18 cellular contexts compared by ENCODE assay signal in genomic region chr10:3127921-3128320, GRCh38. TPM values are rescaled to one million over a fixed set of nuclear protein-coding genes. Genes with fewer than 3 reads are reported as not detected.
DNase-seq lines count a peak whose midpoint lies in the region; ATAC-seq and TF ChIP-seq lines count a peak whose summit lies in the region.
"Had no signal": no experiment of that assay in that cellular context is flagged by ENCODE, and none has a peak within 500 bp of the region (broad histone marks: within the 10 kb centered on the region; RNA-seq: fewer than 3 reads in every experiment).

No MANE protein-coding gene starts in this region.

- no peak overlapping the region for H3K4me2 ChIP-seq in trophoblast cell (ENCODE audit: low read length)

- H3K36me3 Mint-ChIP-seq in endothelial cell (ENCODE audit: low read depth, unreplicated experiment) (peaks cover 22% of the 10 kb centered on the region), progenitor cell of endocrine pancreas (ENCODE audit: insufficient read depth) (peaks cover 9% of the 10 kb centered on the region)

- H3K18ac ChIP-seq in trophoblast cell (ENCODE audit: low read length) = no peak overlapping the region

- no peak overlapping the region for H3K23ac ChIP-seq in trophoblast cell (ENCODE audit: low read length)

- no peak overlapping the region for H2BK12ac ChIP-seq in trophoblast cell (ENCODE audit: low read length)

- no peak for ATAC-seq in right cardiac atrium

- peak overlapping the region; percentile 30 for H3K27ac Mint-ChIP-seq in endothelial cell (ENCODE audit: unreplicated experiment)
- H3K27ac Mint-ChIP-seq in progenitor cell of endocrine pancreas = no peak overlapping the region

- no peak overlapping the region for H2AK5ac ChIP-seq in trophoblast cell (ENCODE audit: low read length)

- H3K4me1 Mint-ChIP-seq in endothelial cell (ENCODE audit: unreplicated experiment) (peaks cover 9% of the 10 kb centered on the region), progenitor cell of endocrine pancreas (ENCODE audit: low read depth) (peaks cover 12% of the 10 kb centered on the region)

- H4K91ac ChIP-seq in trophoblast cell (ENCODE audit: low read depth, low read length) = no peak overlapping the region

- H3K4me1 ChIP-seq in cardiac muscle cell (ENCODE audit: low read depth) (peaks cover 18% of the 10 kb centered on the region), right cardiac atrium (ENCODE audit: control insufficient read depth, insufficient read depth, low read length) (peaks cover 4% of the 10 kb centered on the region), trophoblast cell (ENCODE audit: control insufficient read depth in 1 of 2, insufficient read depth in 2 of 2, low read length in 2 of 2) (peaks cover 5 to 6% of the 10 kb centered on the region in 2 experiments)
- H3K4me1 ChIP-seq: HAP-1 had no signal

- TF ChIP-seq CTCF in cardiac muscle cell (IDR thresholded peaks at IDR 0.05; ENCODE audit: low read depth, low read length) (no peak), endothelial cell (IDR thresholded peaks at IDR 0.05; ENCODE audit: unreplicated experiment) (no peak), progenitor cell of endocrine pancreas (IDR thresholded peaks at IDR 0.05; ENCODE audit: unreplicated experiment) (no peak)

- H3K9me3 ChIP-seq in cardiac muscle cell (ENCODE audit: low read depth) (no peaks in the 10 kb centered on the region), right cardiac atrium (ENCODE audit: control insufficient read depth, low read length) (no peaks in the 10 kb centered on the region), trophoblast cell (ENCODE audit: insufficient read depth, low read depth, low read length) (peaks cover 2% of the 10 kb centered on the region)
- H3K9me3 ChIP-seq: HAP-1 had no signal

- H3K4me3 Mint-ChIP-seq in endothelial cell (ENCODE audit: unreplicated experiment) (no peak overlapping the region), progenitor cell of endocrine pancreas (ENCODE audit: low read depth) (no peak overlapping the region)

- H3K9me3 Mint-ChIP-seq in endothelial cell (ENCODE audit: unreplicated experiment) = no peaks in the 10 kb centered on the region
- no peaks in the 10 kb centered on the region for H3K9me3 Mint-ChIP-seq in progenitor cell of endocrine pancreas (ENCODE audit: low read depth)

- H3K27me3 Mint-ChIP-seq in endothelial cell (ENCODE audit: unreplicated experiment) (peaks cover 8% of the 10 kb centered on the region), progenitor cell of endocrine pancreas (no peaks in the 10 kb centered on the region)

- 52% methylated on average over 10 of the region's 10 CpGs for WGBS in right cardiac atrium
- WGBS in trophoblast cell (ENCODE audit: extremely low coverage, insufficient coverage, insufficient read length) = no CpG with 5 or more reads among the region's 10 CpGs

- no peak overlapping the region for H3K4ac ChIP-seq in trophoblast cell (ENCODE audit: low read depth, low read length)

- H3K27ac ChIP-seq in cardiac muscle cell (peak overlapping the region; percentile 93), right cardiac atrium (ENCODE audit: low read length) (no peak overlapping the region), trophoblast cell (ENCODE audit: low read depth, low read length) (no peak overlapping the region)

- no peak overlapping the region for H2AFZ ChIP-seq in trophoblast cell (ENCODE audit: insufficient read depth, low read length, poor library complexity)

- H4K8ac ChIP-seq in trophoblast cell (ENCODE audit: low read depth, low read length) = no peak overlapping the region

- H4K12ac ChIP-seq in trophoblast cell (ENCODE audit: low read depth, low read length) = no peak overlapping the region

- H3K36me3 ChIP-seq in cardiac muscle cell (peaks cover 63% of the 10 kb centered on the region), trophoblast cell (ENCODE audit: control insufficient read depth in 1 of 2, insufficient read depth in 2 of 2, low read length in 2 of 2) (peaks cover 87 to 90% of the 10 kb centered on the region in 2 experiments)

- H3K4me3 ChIP-seq in cardiac muscle cell (no peak overlapping the region), right cardiac atrium (ENCODE audit: low read length) (no peak overlapping the region), trophoblast cell (ENCODE audit: low read depth, low read length) (no peak overlapping the region)
- H3K4me3 ChIP-seq: HAP-1 had no signal

- no peaks in the 10 kb centered on the region for H3K79me2 ChIP-seq in trophoblast cell (ENCODE audit: control insufficient read depth, insufficient read depth, low read length, poor library complexity)

- H3K79me1 ChIP-seq in trophoblast cell (ENCODE audit: low read length) = peaks cover 2% of the 10 kb centered on the region

- no peak overlapping the region for H2BK120ac ChIP-seq in trophoblast cell (ENCODE audit: insufficient read depth, low read length, poor library complexity)

- no peaks in the 10 kb centered on the region for H3K27me3 ChIP-seq in cardiac muscle cell
- H3K27me3 ChIP-seq in right cardiac atrium (ENCODE audit: control insufficient read depth, insufficient read depth) = no peaks in the 10 kb centered on the region
- H3K27me3 ChIP-seq in trophoblast cell (ENCODE audit: insufficient read depth, low read length) = no peaks in the 10 kb centered on the region

- H3K9ac ChIP-seq in trophoblast cell (ENCODE audit: low read length) = no peak overlapping the region

- H3K14ac ChIP-seq in trophoblast cell (ENCODE audit: low read length) = no peak overlapping the region

- DNase-seq in cardiac muscle cell (ENCODE audit: low read depth in 1 of 2, low spot score in 1 of 2) = no peak
- no peak for DNase-seq in right cardiac atrium
- DNase-seq in endothelial cell (ENCODE audit: low spot score) = no peak
- DNase-seq in trophoblast cell = peak; percentile 21 to 35
- no peak for DNase-seq in NCI-H524 (lab: John Stamatoyannopoulos, UW)
- DNase-seq in NCI-H526 treated with DMSO at 0.1 percent for 48 hours (lab: John Stamatoyannopoulos, UW) = no peak
- no peak for DNase-seq in progenitor cell of endocrine pancreas (ENCODE audit: low spot score, unreplicated experiment)
- DNase-seq: ACHN, AML-193, EL, IMR-90, Karpas-422, MM.1S, NCI-H1092 treated with DMSO at 0.1 percent for 48 hours, NCI-H2081 treated with DMSO at 0.1 percent for 48 hours, NCI-H524 treated with DMSO at 0.1 percent for 48 hours, SIG-M5 had no signal

- no peak overlapping the region for H2BK5ac ChIP-seq in trophoblast cell (ENCODE audit: low read depth, low read length, poor library complexity)

- intact Hi-C loops in right cardiac atrium (cut with DNase I) = no loop called here

RNA-seq across cellular contexts. Expression of gene PITRM1, which starts 44.7 kb away (rescaled TPM):
- total RNA-seq in cardiac muscle cell = 54.3 and 59.3 TPM in 2 replicates
- 65.0 and 86.8 TPM in 2 replicates for polyA plus RNA-seq in cardiac muscle cell
- 10 to 100 TPM; 54.1 to 78.4 (median 73.3) TPM for total RNA-seq in right cardiac atrium
- polyA plus RNA-seq in right cardiac atrium = 67.8 TPM
- 60.3 TPM for total RNA-seq in endothelial cell (ENCODE audit: unreplicated experiment)
- polyA plus RNA-seq in trophoblast cell (2013) = 38.5 and 39.4 TPM in 2 replicates
- total RNA-seq in progenitor cell of endocrine pancreas = 47.6 and 51.7 TPM in 2 replicates

Comparison
In these comparisons a context has a peak if more than half of its experiments do, and no peak if none do; other contexts are left out.
1. DNase-seq: peak in trophoblast cell (2 of 2); none in cardiac muscle cell (0 of 2), right cardiac atrium (0 of 3), endothelial cell (single experiment), NCI-H524 (0 of 2), NCI-H526 treated with DMSO at 0.1 percent for 48 hours (single experiment) and progenitor cell of endocrine pancreas (single experiment).